ENCODE assay signal across 11 cellular contexts in genomic region chr7:78835896-78836295, GRCh38.
"Had no signal": no experiment of that assay in that cellular context is flagged by ENCODE, and none has a peak within 500 bp of the region (broad histone marks: within the 10 kb centered on the region; RNA-seq: fewer than 3 reads in every experiment).

No MANE protein-coding gene starts in this region.

- ATAC-seq: GM23338, HCT116 had no signal

- H3K4me1 Mint-ChIP-seq: GM23338 had no signal

- H3K4me2 ChIP-seq: GM23338 had no signal

- H3K4me3 ChIP-seq: GM23248, GM23338, HAP-1 had no signal

- H3K4me3 Mint-ChIP-seq: GM23338, H9, HFFc6 had no signal

- FAIRE-seq: H1, H54 had no signal

- DNase-seq: GM23248, GOT3, H7, H9, HCEC 1CT, HFFc6 had no signal

- H3K4me1 ChIP-seq: HAP-1 had no signal

- H2AFZ ChIP-seq: GM23248, GM23338 had no signal

- H3K27ac Mint-ChIP-seq: GM23338, H9, HFFc6 had no signal

- H3K9ac ChIP-seq: GM23248 had no signal

- H3K27ac ChIP-seq: GM23248 had no signal

- H3K36me3 ChIP-seq: HAP-1 had no signal
